In the genomic region with DNA sequence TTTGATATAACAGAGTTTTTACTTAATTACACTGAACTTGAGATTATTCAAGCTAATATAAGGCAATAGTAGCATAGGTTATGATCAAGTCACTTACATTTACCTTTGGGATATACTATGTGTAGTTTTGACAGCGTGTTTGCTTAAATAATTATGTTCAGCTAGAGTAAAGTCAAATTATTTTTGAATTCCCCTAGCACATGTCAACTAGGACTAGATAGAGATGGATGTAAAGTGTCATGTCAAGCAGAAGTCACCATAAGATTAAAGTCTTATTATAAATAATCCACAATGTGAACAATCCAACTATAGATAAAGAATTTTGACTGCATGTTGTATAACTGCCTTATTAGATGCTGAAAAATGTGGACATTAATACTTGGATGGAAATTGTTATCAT, we compare ENCODE assay signal across 22 cellular contexts.
"Had no signal": no experiment of that assay in that cellular context is flagged by ENCODE, and none has a peak within 500 bp of the region (broad histone marks: within the 10 kb centered on the region; RNA-seq: fewer than 3 reads in every experiment).

No MANE protein-coding gene starts in this region.

- H3K36me3 ChIP-seq: neutrophil, right lobe of liver, suprapubic skin, transverse colon, upper lobe of right lung, uterus had no signal

- H3K27ac Mint-ChIP-seq: memory B cell; natural killer cell; progenitor cell of endocrine pancreas; stimulated activated naive CD8-positive, alpha-beta T cell treated with anti-CD3 and anti-CD28 coated beads, Interleukin-15, amount 100 ng/mL, for 72 hours had no signal

- H3K9ac ChIP-seq: parathyroid adenoma had no signal

- H3K4me3 Mint-ChIP-seq: memory B cell; natural killer cell; neural crest cell; stimulated activated naive CD8-positive, alpha-beta T cell treated with anti-CD3 and anti-CD28 coated beads, Interleukin-15, amount 100 ng/mL, for 72 hours had no signal

- H3K4me1 ChIP-seq: parathyroid adenoma, transverse colon, upper lobe of right lung, uterus had no signal

- H3K4me1 Mint-ChIP-seq: memory B cell; natural killer cell; stimulated activated naive CD8-positive, alpha-beta T cell treated with anti-CD3 and anti-CD28 coated beads, Interleukin-15, amount 100 ng/mL, for 72 hours had no signal

- H3K4me3 ChIP-seq: dorsolateral prefrontal cortex, lung, right lobe of liver, suprapubic skin, transverse colon, upper lobe of right lung, uterus had no signal

- H3K9me3 ChIP-seq: neutrophil, right lobe of liver, suprapubic skin, transverse colon, upper lobe of right lung, uterus had no signal

- H3K79me2 ChIP-seq: parathyroid adenoma had no signal

- H3K27ac ChIP-seq: dorsolateral prefrontal cortex, neutrophil, parathyroid adenoma, transverse colon, upper lobe of right lung, uterus had no signal

- DNase-seq: dorsolateral prefrontal cortex; effector CD4-positive, alpha-beta T cell; head of caudate nucleus; natural killer cell; right lobe of liver; small intestine; stimulated activated CD4-positive, alpha-beta T cell treated with anti-CD3 and anti-CD28 coated beads, Interleukin-12 subunit alpha, Interleukin-12 subunit beta, amount 100 ng/mL, for 4 hours; stimulated activated CD4-positive, alpha-beta T cell treated with anti-CD3 and anti-CD28 coated beads, Interleukin-1b, Interleukin-23, amount 100 ng/mL, for 48 hours; stimulated activated CD4-positive, alpha-beta T cell treated with anti-CD3 and anti-CD28 coated beads, Interleukin-4, amount 100 ng/mL, for 1 hour; stimulated activated CD8-positive, alpha-beta memory T cell treated with anti-CD3 and anti-CD28 coated beads, Interleukin-4, amount 100 ng/mL, for 48 hours; stimulated activated naive CD4-positive, alpha-beta T cell; stimulated activated naive CD8-positive, alpha-beta T cell treated with anti-CD3 and anti-CD28 coated beads, Interleukin-15, amount 100 ng/mL, for 72 hours; transverse colon; upper lobe of right lung; uterus had no signal

- ATAC-seq: natural killer cell; stimulated activated naive CD8-positive, alpha-beta T cell treated with anti-CD3 and anti-CD28 coated beads, Interleukin-15, amount 100 ng/mL, for 72 hours; upper lobe of right lung had no signal

- H2AFZ ChIP-seq: parathyroid adenoma had no signal

- H3K27me3 ChIP-seq: dorsolateral prefrontal cortex, neutrophil, right lobe of liver, suprapubic skin, transverse colon, upper lobe of right lung, uterus had no signal

- H3K27me3 Mint-ChIP-seq: memory B cell; progenitor cell of endocrine pancreas; stimulated activated naive CD8-positive, alpha-beta T cell treated with anti-CD3 and anti-CD28 coated beads, Interleukin-15, amount 100 ng/mL, for 72 hours had no signal

- H3K9me3 Mint-ChIP-seq: stimulated activated naive CD8-positive, alpha-beta T cell treated with anti-CD3 and anti-CD28 coated beads, Interleukin-15, amount 100 ng/mL, for 72 hours had no signal

- H3K36me3 Mint-ChIP-seq: memory B cell, natural killer cell had no signal
